ENCODE assay signal across 20 cellular contexts in the genomic region with DNA sequence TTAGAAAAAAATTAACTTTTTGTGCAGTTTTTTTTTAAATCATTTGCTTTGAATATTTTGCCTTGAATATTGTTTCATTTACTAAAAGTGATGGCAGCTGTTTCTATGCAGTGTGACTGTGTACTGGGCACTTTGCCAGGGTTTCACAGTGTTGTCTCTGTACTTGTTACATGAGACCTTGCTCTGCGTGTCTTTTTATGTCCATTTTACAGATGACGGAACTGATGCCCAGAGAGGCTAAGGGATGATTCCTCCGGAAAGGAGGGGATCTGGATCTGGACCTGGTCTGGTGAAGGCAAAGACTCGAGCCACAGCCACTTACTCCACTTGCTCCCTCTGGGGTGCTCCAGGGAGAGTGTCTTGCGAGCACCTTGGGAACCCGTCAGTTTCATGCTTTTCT.
DNase-seq lines count a peak whose midpoint lies in the region; ATAC-seq, FAIRE-seq and TF ChIP-seq lines count a peak whose summit lies in the region.
"Had no signal": no experiment of that assay in that cellular context is flagged by ENCODE, and none has a peak within 500 bp of the region (broad histone marks: within the 10 kb centered on the region; RNA-seq: fewer than 3 reads in every experiment).

No MANE protein-coding gene starts in this region.

- no peak overlapping the region for H3K4me3 Mint-ChIP-seq in osteocyte (ENCODE audit: unreplicated experiment)
- H3K4me3 Mint-ChIP-seq: activated T-helper 17 cell treated with anti-CD3 and anti-CD28 coated beads, Interleukin-2, amount 50 U/mL, for 72 hours; CD4-positive, CD25-positive, alpha-beta regulatory T cell; stimulated activated naive CD8-positive, alpha-beta T cell treated with anti-CD3 and anti-CD28 coated beads, Interleukin-15, amount 100 ng/mL, for 72 hours had no signal

- H4K20me1 ChIP-seq in K562 (replicated peaks; ENCODE audit: control insufficient read depth, insufficient read depth, low read length) = no peaks in the 10 kb centered on the region

- FAIRE-seq in K562 (lab: Jason Lieb, UNC) = no peak
- FAIRE-seq: urothelium cell line had no signal

- no peak overlapping the region for H3K4me2 ChIP-seq in K562 (ENCODE audit: insufficient read depth, low read length)

- no peak overlapping the region for H3K27ac Mint-ChIP-seq in osteocyte (ENCODE audit: unreplicated experiment)
- H3K27ac Mint-ChIP-seq: activated T-helper 17 cell treated with anti-CD3 and anti-CD28 coated beads, Interleukin-2, amount 50 U/mL, for 72 hours; CD4-positive, CD25-positive, alpha-beta regulatory T cell; stimulated activated naive CD8-positive, alpha-beta T cell treated with anti-CD3 and anti-CD28 coated beads, Interleukin-15, amount 100 ng/mL, for 72 hours had no signal

- no peak for TF ChIP-seq CTCF in K562 (IDR thresholded peaks at IDR 0.05 in 2 of 3, conservative IDR thresholded peaks at IDR 0.05 in 1 of 3; ENCODE audit: insufficient read depth in 2 of 3, low read depth in 1 of 3, low read length in 3 of 3)
- TF ChIP-seq CTCF in osteocyte (IDR thresholded peaks at IDR 0.05) = no peak
- no peak for TF ChIP-seq CTCF in left lung (IDR thresholded peaks at IDR 0.05)

- no peak for ATAC-seq in K562
- ATAC-seq in HG03565 (IDR thresholded peaks at IDR 0.05; ENCODE audit: unreplicated experiment) = no peak
- no peak for ATAC-seq in left lung
- ATAC-seq: activated T-helper 17 cell treated with anti-CD3 and anti-CD28 coated beads, Interleukin-2, amount 50 U/mL, for 72 hours; stimulated activated naive CD8-positive, alpha-beta T cell treated with anti-CD3 and anti-CD28 coated beads, Interleukin-15, amount 100 ng/mL, for 72 hours had no signal

- POLR2A ChIA-PET in K562 (lab: Yijun Ruan, JAX) = interaction anchor here (0.6 kb wide), 1 partner anchor 972 kb away, joined by 3 read pairs; no protein-coding TSS in a partner anchor

- peaks cover 10 to 16% of the 10 kb centered on the region in 2 experiments; a peak in 4 of 5 replicates for H3K27me3 ChIP-seq in K562 (ENCODE audit: control insufficient read depth in 2 of 2, insufficient read depth in 2 of 2, low read length in 2 of 2)
- H3K27me3 ChIP-seq in left lung = no peaks in the 10 kb centered on the region
- H3K27me3 ChIP-seq: SJSA1 had no signal

- no peaks in the 10 kb centered on the region for H3K4me1 ChIP-seq in K562 (replicated peaks in 1 of 2; ENCODE audit: control insufficient read depth in 2 of 2, insufficient read depth in 2 of 2, low read length in 2 of 2)
- H3K4me1 ChIP-seq in left lung = peaks cover 0 to 5% of the 10 kb centered on the region in 2 donors

- H3K9me1 ChIP-seq in K562 (ENCODE audit: control insufficient read depth, insufficient read depth, low read length) = no peaks in the 10 kb centered on the region

- CTCF ChIA-PET in K562 (lab: Yijun Ruan, JAX; ENCODE audit: low intra/inter-chr PET ratio) = no interaction called here

- H3K4me1 Mint-ChIP-seq in osteocyte (ENCODE audit: unreplicated experiment) = peaks cover 38% of the 10 kb centered on the region
- H3K4me1 Mint-ChIP-seq: activated T-helper 17 cell treated with anti-CD3 and anti-CD28 coated beads, Interleukin-2, amount 50 U/mL, for 72 hours; stimulated activated naive CD8-positive, alpha-beta T cell treated with anti-CD3 and anti-CD28 coated beads, Interleukin-15, amount 100 ng/mL, for 72 hours had no signal

- BruUV-seq in K562 (replicated peaks; lab: Mats Ljungman, UMichigan) = no TSS peak

- in situ Hi-C loops in K562 (cut with MboI) = no loop called here

- WGBS in K562 (ENCODE audit: insufficient coverage, low coverage, missing lambda C conversion rate) = 3% methylated on average over 6 of the region's 6 CpGs

- H3K9me3 Mint-ChIP-seq in osteocyte (ENCODE audit: unreplicated experiment) = no peaks in the 10 kb centered on the region
- H3K9me3 Mint-ChIP-seq: activated T-helper 17 cell treated with anti-CD3 and anti-CD28 coated beads, Interleukin-2, amount 50 U/mL, for 72 hours had no signal

- DNase-seq in NCI-H524 (lab: John Stamatoyannopoulos, UW) = peak; percentile 9 to 46
- no peak for DNase-seq in NCI-H524 treated with DMSO at 0.1 percent for 48 hours (lab: John Stamatoyannopoulos, UW)
- DNase-seq in NCI-H2029 (lab: John Stamatoyannopoulos, UW) = peak; percentile 65
- DNase-seq in K562 (ENCODE audit: extremely low read depth in 1 of 4, low spot score in 3 of 4) = peak in 1 of 4 experiments; percentile 9
- DNase-seq in osteocyte (ENCODE audit: extremely low spot score, unreplicated experiment) = peak; percentile 23
- DNase-seq in mesenteric fat pad (ENCODE audit: low spot score) = no peak
- DNase-seq in left lung = no peak
- DNase-seq: ACHN; activated CD4-positive, CD25-positive, alpha-beta regulatory T cell treated with anti-CD3 and anti-CD28 coated beads, Interleukin-2, amount 50 U/mL, for 72 hours; caudate nucleus; CD4-positive, CD25-positive, alpha-beta regulatory T cell; effector CD4-positive, alpha-beta T cell; EL; retina; stimulated activated naive CD8-positive, alpha-beta T cell treated with anti-CD3 and anti-CD28 coated beads, Interleukin-15, amount 100 ng/mL, for 72 hours; T1000 had no signal

- H3K9me3 ChIP-seq in K562 (replicated peaks; ENCODE audit: control insufficient read depth, insufficient read depth, low read depth, low read length) (no peaks in the 10 kb centered on the region; the same call in 1 of the 2 replicates), left lung (no peaks in the 10 kb centered on the region)
- H3K9me3 ChIP-seq: SJSA1 had no signal

- intact Hi-C loops in K562 (cut with micrococcal nuclease) = no loop called here
- intact Hi-C loops in left lung (cut with DNase I) = no loop called here

- H3K9ac ChIP-seq in K562 (ENCODE audit: insufficient read depth in 1 of 2, low read depth in 2 of 2, low read length in 2 of 2) = no peak overlapping the region

- H3K36me3 ChIP-seq in K562 (ENCODE audit: control insufficient read depth, insufficient read depth, low read length) (no peaks in the 10 kb centered on the region), left lung (no peaks in the 10 kb centered on the region)
- H3K36me3 ChIP-seq: SJSA1 had no signal

- no peak overlapping the region for H3K4me3 ChIP-seq in K562
- no peak overlapping the region for H3K4me3 ChIP-seq in left lung
- H3K4me3 ChIP-seq: SJSA1 had no signal

- peaks cover 2% of the 10 kb centered on the region for H3K36me3 Mint-ChIP-seq in osteocyte (ENCODE audit: unreplicated experiment)

- H3K27ac ChIP-seq in K562 (ENCODE audit: extremely low read depth, low read depth, low read length) = no peak overlapping the region
- no peak overlapping the region for H3K27ac ChIP-seq in left lung
- H3K27ac ChIP-seq: SJSA1 had no signal

- H2AFZ ChIP-seq in K562 (ENCODE audit: low read depth, low read length) = no peak overlapping the region

- H3K27me3 Mint-ChIP-seq in osteocyte (ENCODE audit: unreplicated experiment) = no peaks in the 10 kb centered on the region

- TF ChIP-seq EP300 in K562 (IDR thresholded peaks at IDR 0.05; ENCODE audit: low read length) = no peak

- TF ChIP-seq RAD21 in K562 (CRISPR knock-in tag; conservative IDR thresholded peaks at IDR 0.05 in 1 of 2, IDR thresholded peaks at IDR 0.05 in 1 of 2) = no peak

- TF ChIP-seq POLR2A in K562 (conservative IDR thresholded peaks at IDR 0.05) = no peak

- no peaks in the 10 kb centered on the region for H3K79me2 ChIP-seq in K562 (ENCODE audit: control insufficient read depth, insufficient read depth, low read length)

TF ChIP-seq in K562, 482 proteins besides CTCF, POLR2A, EP300 and RAD21:
- TF ChIP-seq TFAM (CRISPR knock-in tag; conservative IDR thresholded peaks at IDR 0.05) (no peak), ZNF436 (CRISPR knock-in tag; IDR thresholded peaks at IDR 0.05) (no peak), ESRRB (CRISPR knock-in tag; IDR thresholded peaks at IDR 0.05; ENCODE audit: borderline replicate concordance) (no peak), CAMTA2 (CRISPR knock-in tag; conservative IDR thresholded peaks at IDR 0.05) (no peak), ZNF133 (CRISPR knock-in tag; IDR thresholded peaks at IDR 0.05) (no peak), NFIC (IDR thresholded peaks at IDR 0.05) (peak; percentile 68), HDAC8 (tag; IDR thresholded peaks at IDR 0.05) (no peak), RBM25 (IDR thresholded peaks at IDR 0.05; ENCODE audit: low read depth, low read length, severe bottlenecking) (peak; percentile 24)

Comparison
In these comparisons a context has a peak if more than half of its experiments do, and no peak if none do; other contexts are left out.
1. DNase-seq: peak in NCI-H524 (2 of 2), NCI-H2029 (single experiment) and osteocyte (single experiment); none in NCI-H524 treated with DMSO at 0.1 percent for 48 hours (single experiment), mesenteric fat pad (single experiment) and left lung (0 of 2).